1 cellular context compared by ENCODE assay signal in the genomic region with DNA sequence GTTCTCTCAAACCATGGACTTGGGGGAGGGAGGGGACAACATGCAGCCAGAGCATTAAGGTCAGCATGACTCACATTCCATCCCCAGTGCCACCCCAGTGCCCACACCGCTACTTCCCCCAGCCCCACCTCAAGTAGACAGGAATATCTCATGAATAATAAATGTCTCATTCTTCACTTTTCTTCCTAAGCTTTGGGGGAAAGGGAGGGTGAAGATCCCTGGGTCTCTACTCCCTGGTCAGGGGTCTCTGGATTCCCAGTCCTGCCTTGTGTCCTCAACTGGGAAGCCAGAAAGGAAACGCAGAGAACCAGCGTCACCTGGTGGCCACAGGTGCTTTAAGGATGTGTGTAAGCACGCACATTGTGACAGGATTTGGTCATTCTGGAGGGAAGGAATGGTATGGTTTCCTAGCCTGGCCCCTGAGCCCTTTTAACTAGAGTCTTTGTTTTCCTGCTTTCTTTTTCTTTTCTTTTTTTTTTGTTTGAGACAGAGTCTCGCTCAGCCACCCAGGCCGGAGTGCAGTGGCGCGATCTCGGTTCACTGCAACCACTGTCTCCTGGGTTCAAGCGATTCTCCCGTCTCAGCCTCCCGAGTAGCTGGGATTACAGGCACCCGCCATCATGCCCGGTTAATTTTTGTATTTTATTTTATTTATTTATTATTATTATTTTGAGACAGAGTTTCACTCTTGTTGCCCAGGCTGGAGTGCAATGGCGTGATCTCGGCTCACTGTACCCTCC.
TF ChIP-seq lines count a peak whose summit lies in the region.

No MANE protein-coding gene starts in this region.

TF ChIP-seq in HepG2, 621 proteins besides CTCF, POLR2A, EP300 and RAD21 (continued from another document and continues in another):
- TF ChIP-seq, protein P1, sequence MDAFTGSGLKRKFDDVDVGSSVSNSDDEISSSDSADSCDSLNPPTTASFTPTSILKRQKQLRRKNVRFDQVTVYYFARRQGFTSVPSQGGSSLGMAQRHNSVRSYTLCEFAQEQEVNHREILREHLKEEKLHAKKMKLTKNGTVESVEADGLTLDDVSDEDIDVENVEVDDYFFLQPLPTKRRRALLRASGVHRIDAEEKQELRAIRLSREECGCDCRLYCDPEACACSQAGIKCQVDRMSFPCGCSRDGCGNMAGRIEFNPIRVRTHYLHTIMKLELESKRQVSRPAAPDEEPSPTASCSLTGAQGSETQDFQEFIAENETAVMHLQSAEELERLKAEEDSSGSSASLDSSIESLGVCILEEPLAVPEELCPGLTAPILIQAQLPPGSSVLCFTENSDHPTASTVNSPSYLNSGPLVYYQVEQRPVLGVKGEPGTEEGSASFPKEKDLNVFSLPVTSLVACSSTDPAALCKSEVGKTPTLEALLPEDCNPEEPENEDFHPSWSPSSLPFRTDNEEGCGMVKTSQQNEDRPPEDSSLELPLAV (CRISPR knock-in tag; conservative IDR thresholded peaks at IDR 0.05; ENCODE audit: low read depth), result no peak
- TF ChIP-seq EZH2 (conservative IDR thresholded peaks at IDR 0.05; ENCODE audit: low read depth, low read length), result no peak
- no peak for TF ChIP-seq KDM3A (CRISPR knock-in tag; IDR thresholded peaks at IDR 0.05; ENCODE audit: low read depth)
- no peak for TF ChIP-seq ZNF451 (CRISPR knock-in tag; IDR thresholded peaks at IDR 0.05)
- TF ChIP-seq MEIS2 (CRISPR knock-in tag; IDR thresholded peaks at IDR 0.05), result 0 out of 2 replicates have a peak, but pooled peaks have one; percentile 28
- no peak for TF ChIP-seq KAT2B (IDR thresholded peaks at IDR 0.05; ENCODE audit: borderline replicate concordance, low read depth, low read length)
- TF ChIP-seq, protein P2, sequence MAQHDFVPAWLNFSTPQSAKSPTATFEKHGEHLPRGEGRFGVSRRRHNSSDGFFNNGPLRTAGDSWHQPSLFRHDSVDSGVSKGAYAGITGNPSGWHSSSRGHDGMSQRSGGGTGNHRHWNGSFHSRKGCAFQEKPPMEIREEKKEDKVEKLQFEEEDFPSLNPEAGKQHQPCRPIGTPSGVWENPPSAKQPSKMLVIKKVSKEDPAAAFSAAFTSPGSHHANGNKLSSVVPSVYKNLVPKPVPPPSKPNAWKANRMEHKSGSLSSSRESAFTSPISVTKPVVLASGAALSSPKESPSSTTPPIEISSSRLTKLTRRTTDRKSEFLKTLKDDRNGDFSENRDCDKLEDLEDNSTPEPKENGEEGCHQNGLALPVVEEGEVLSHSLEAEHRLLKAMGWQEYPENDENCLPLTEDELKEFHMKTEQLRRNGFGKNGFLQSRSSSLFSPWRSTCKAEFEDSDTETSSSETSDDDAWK (CRISPR knock-in tag; IDR thresholded peaks at IDR 0.05), result no peak
- peak; percentile 79; the same call in 1 of the 2 replicates for TF ChIP-seq ZNF44 (CRISPR knock-in tag; IDR thresholded peaks at IDR 0.05)
- TF ChIP-seq, protein P3, sequence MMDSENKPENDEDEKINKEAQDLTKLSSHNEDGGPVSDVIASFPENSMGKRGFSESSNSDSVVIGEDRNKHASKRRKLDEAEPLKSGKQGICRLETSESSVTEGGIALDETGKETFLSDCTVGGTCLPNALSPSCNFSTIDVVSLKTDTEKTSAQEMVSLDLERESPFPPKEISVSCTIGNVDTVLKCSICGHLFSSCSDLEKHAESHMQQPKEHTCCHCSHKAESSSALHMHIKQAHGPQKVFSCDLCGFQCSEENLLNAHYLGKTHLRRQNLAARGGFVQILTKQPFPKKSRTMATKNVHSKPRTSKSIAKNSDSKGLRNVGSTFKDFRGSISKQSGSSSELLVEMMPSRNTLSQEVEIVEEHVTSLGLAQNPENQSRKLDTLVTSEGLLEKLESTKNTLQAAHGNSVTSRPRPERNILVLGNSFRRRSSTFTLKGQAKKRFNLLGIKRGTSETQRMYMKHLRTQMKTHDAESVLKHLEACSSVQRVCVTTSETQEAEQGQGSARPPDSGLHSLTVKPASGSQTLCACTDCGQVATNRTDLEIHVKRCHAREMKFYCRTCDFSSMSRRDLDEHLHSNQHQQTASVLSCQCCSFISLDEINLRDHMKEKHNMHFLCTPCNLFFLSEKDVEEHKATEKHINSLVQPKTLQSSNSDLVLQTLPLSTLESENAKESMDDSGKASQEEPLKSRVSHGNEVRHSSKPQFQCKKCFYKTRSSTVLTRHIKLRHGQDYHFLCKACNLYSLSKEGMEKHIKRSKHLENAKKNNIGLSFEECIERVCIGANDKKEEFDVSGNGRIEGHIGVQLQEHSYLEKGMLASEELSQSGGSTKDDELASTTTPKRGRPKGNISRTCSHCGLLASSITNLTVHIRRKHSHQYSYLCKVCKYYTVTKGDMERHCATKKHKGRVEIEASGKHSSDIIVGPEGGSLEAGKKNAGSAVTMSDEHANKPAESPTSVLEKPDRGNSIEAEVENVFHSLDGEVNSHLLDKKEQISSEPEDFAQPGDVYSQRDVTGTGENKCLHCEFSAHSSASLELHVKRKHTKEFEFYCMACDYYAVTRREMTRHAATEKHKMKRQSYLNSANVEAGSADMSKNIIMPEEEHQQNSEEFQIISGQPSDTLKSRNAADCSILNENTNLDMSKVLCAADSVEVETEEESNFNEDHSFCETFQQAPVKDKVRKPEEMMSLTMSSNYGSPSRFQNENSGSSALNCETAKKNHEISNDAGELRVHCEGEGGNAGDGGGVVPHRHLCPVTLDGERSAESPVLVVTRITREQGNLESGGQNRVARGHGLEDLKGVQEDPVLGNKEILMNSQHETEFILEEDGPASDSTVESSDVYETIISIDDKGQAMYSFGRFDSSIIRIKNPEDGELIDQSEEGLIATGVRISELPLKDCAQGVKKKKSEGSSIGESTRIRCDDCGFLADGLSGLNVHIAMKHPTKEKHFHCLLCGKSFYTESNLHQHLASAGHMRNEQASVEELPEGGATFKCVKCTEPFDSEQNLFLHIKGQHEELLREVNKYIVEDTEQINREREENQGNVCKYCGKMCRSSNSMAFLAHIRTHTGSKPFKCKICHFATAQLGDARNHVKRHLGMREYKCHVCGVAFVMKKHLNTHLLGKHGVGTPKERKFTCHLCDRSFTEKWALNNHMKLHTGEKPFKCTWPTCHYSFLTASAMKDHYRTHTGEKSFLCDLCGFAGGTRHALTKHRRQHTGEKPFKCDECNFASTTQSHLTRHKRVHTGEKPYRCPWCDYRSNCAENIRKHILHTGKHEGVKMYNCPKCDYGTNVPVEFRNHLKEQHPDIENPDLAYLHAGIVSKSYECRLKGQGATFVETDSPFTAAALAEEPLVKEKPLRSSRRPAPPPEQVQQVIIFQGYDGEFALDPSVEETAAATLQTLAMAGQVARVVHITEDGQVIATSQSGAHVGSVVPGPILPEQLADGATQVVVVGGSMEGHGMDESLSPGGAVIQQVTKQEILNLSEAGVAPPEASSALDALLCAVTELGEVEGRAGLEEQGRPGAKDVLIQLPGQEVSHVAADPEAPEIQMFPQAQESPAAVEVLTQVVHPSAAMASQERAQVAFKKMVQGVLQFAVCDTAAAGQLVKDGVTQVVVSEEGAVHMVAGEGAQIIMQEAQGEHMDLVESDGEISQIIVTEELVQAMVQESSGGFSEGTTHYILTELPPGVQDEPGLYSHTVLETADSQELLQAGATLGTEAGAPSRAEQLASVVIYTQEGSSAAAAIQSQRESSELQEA (CRISPR knock-in tag; IDR thresholded peaks at IDR 0.05; ENCODE audit: not compliant biosample characterization), result peak; percentile 47
- peak; percentile 49; the same call in 1 of the 2 replicates for TF ChIP-seq RARA (CRISPR knock-in tag; IDR thresholded peaks at IDR 0.05)
- TF ChIP-seq TOPORS (CRISPR knock-in tag; IDR thresholded peaks at IDR 0.05), result no peak
- peak; percentile 43; the same call in 1 of the 2 replicates for TF ChIP-seq ZNF232 (CRISPR knock-in tag; IDR thresholded peaks at IDR 0.05; ENCODE audit: borderline replicate concordance)
- no peak for TF ChIP-seq ZNF883 (CRISPR knock-in tag; IDR thresholded peaks at IDR 0.05; ENCODE audit: not compliant biosample characterization)
- TF ChIP-seq GFI1 (CRISPR knock-in tag; IDR thresholded peaks at IDR 0.05; ENCODE audit: borderline replicate concordance), result peak; percentile 51; the same call in 1 of the 2 replicates
- TF ChIP-seq ZKSCAN1 (IDR thresholded peaks at IDR 0.05; ENCODE audit: low read length), result peak; percentile 52; the same call in 1 of the 2 replicates
- TF ChIP-seq, protein P4, sequence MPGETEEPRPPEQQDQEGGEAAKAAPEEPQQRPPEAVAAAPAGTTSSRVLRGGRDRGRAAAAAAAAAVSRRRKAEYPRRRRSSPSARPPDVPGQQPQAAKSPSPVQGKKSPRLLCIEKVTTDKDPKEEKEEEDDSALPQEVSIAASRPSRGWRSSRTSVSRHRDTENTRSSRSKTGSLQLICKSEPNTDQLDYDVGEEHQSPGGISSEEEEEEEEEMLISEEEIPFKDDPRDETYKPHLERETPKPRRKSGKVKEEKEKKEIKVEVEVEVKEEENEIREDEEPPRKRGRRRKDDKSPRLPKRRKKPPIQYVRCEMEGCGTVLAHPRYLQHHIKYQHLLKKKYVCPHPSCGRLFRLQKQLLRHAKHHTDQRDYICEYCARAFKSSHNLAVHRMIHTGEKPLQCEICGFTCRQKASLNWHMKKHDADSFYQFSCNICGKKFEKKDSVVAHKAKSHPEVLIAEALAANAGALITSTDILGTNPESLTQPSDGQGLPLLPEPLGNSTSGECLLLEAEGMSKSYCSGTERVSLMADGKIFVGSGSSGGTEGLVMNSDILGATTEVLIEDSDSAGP (CRISPR knock-in tag; IDR thresholded peaks at IDR 0.05; ENCODE audit: borderline replicate concordance), result no peak
- TF ChIP-seq ESRRA (CRISPR knock-in tag; IDR thresholded peaks at IDR 0.05; ENCODE audit: low read depth), result no peak
- no peak for TF ChIP-seq ARHGAP35 (CRISPR knock-in tag; IDR thresholded peaks at IDR 0.05; ENCODE audit: borderline replicate concordance)
- TF ChIP-seq, protein P5, sequence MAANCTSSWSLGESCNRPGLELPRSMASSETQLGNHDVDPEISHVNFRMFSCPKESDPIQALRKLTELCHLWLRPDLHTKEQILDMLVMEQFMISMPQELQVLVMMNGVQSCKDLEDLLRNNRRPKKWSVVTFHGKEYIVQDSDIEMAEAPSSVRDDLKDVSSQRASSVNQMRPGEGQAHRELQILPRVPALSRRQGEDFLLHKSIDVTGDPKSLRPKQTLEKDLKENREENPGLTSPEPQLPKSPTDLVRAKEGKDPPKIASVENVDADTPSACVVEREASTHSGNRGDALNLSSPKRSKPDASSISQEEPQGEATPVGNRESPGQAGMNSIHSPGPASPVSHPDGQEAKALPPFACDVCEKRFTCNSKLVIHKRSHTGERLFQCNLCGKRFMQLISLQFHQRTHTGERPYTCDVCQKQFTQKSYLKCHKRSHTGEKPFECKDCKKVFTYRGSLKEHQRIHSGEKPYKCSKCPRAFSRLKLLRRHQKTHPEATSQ (CRISPR knock-in tag; IDR thresholded peaks at IDR 0.05; ENCODE audit: borderline replicate concordance), result no peak
- no peak for TF ChIP-seq HDAC1 (CRISPR knock-in tag; IDR thresholded peaks at IDR 0.05)
- 0 out of 2 replicates have a peak, but pooled peaks have one; percentile 72 for TF ChIP-seq GLI4 (CRISPR knock-in tag; IDR thresholded peaks at IDR 0.05; ENCODE audit: borderline replicate concordance)
- no peak for TF ChIP-seq POGZ (CRISPR knock-in tag; IDR thresholded peaks at IDR 0.05)
- TF ChIP-seq MIER3 (CRISPR knock-in tag; IDR thresholded peaks at IDR 0.05; ENCODE audit: borderline replicate concordance), result peak; percentile 61; the same call in 1 of the 2 replicates
- TF ChIP-seq HOXA5 (CRISPR knock-in tag; IDR thresholded peaks at IDR 0.05), result peak; percentile 52; the same call in 1 of the 2 replicates
- 0 out of 2 replicates have a peak, but pooled peaks have one; percentile 24 for TF ChIP-seq ZNF263 (CRISPR knock-in tag; IDR thresholded peaks at IDR 0.05)
- no peak; the same call in 1 of the 2 replicates for TF ChIP-seq RXRA (CRISPR knock-in tag; IDR thresholded peaks at IDR 0.05)
- TF ChIP-seq ZNF17 (CRISPR knock-in tag; IDR thresholded peaks at IDR 0.05), result no peak
- TF ChIP-seq, protein P6, sequence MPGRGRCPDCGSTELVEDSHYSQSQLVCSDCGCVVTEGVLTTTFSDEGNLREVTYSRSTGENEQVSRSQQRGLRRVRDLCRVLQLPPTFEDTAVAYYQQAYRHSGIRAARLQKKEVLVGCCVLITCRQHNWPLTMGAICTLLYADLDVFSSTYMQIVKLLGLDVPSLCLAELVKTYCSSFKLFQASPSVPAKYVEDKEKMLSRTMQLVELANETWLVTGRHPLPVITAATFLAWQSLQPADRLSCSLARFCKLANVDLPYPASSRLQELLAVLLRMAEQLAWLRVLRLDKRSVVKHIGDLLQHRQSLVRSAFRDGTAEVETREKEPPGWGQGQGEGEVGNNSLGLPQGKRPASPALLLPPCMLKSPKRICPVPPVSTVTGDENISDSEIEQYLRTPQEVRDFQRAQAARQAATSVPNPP (CRISPR knock-in tag; IDR thresholded peaks at IDR 0.05), result no peak
- peak; percentile 65; the same call in 1 of the 2 replicates for TF ChIP-seq MYC (CRISPR knock-in tag; IDR thresholded peaks at IDR 0.05; ENCODE audit: borderline replicate concordance)
- no peak for TF ChIP-seq HOXA9 (CRISPR knock-in tag; IDR thresholded peaks at IDR 0.05; ENCODE audit: borderline replicate concordance)
- TF ChIP-seq ZNF468 (CRISPR knock-in tag; IDR thresholded peaks at IDR 0.05), result no peak
- TF ChIP-seq, protein P7, sequence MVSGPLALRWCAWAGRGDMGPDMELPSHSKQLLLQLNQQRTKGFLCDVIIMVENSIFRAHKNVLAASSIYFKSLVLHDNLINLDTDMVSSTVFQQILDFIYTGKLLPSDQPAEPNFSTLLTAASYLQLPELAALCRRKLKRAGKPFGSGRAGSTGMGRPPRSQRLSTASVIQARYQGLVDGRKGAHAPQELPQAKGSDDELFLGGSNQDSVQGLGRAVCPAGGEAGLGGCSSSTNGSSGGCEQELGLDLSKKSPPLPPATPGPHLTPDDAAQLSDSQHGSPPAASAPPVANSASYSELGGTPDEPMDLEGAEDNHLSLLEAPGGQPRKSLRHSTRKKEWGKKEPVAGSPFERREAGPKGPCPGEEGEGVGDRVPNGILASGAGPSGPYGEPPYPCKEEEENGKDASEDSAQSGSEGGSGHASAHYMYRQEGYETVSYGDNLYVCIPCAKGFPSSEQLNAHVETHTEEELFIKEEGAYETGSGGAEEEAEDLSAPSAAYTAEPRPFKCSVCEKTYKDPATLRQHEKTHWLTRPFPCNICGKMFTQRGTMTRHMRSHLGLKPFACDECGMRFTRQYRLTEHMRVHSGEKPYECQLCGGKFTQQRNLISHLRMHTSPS (CRISPR knock-in tag; IDR thresholded peaks at IDR 0.05; ENCODE audit: low read depth), result peak; percentile 40; the same call in 1 of the 2 replicates
- no peak for TF ChIP-seq FOXM1 (CRISPR knock-in tag; IDR thresholded peaks at IDR 0.05)
- TF ChIP-seq BCL6 (CRISPR knock-in tag; IDR thresholded peaks at IDR 0.05), result 0 out of 2 replicates have a peak, but pooled peaks have one; percentile 21
- peak; percentile 12; the same call in 1 of the 2 replicates for TF ChIP-seq HNF4A (CRISPR knock-in tag; IDR thresholded peaks at IDR 0.05)
- TF ChIP-seq, protein P8, sequence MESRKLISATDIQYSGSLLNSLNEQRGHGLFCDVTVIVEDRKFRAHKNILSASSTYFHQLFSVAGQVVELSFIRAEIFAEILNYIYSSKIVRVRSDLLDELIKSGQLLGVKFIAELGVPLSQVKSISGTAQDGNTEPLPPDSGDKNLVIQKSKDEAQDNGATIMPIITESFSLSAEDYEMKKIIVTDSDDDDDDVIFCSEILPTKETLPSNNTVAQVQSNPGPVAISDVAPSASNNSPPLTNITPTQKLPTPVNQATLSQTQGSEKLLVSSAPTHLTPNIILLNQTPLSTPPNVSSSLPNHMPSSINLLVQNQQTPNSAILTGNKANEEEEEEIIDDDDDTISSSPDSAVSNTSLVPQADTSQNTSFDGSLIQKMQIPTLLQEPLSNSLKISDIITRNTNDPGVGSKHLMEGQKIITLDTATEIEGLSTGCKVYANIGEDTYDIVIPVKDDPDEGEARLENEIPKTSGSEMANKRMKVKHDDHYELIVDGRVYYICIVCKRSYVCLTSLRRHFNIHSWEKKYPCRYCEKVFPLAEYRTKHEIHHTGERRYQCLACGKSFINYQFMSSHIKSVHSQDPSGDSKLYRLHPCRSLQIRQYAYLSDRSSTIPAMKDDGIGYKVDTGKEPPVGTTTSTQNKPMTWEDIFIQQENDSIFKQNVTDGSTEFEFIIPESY (CRISPR knock-in tag; IDR thresholded peaks at IDR 0.05), result 0 out of 2 replicates have a peak, but pooled peaks have one; percentile 62
- TF ChIP-seq ZBTB8A (CRISPR knock-in tag; IDR thresholded peaks at IDR 0.05; ENCODE audit: borderline replicate concordance, low read depth), result no peak
